In the genomic region with DNA sequence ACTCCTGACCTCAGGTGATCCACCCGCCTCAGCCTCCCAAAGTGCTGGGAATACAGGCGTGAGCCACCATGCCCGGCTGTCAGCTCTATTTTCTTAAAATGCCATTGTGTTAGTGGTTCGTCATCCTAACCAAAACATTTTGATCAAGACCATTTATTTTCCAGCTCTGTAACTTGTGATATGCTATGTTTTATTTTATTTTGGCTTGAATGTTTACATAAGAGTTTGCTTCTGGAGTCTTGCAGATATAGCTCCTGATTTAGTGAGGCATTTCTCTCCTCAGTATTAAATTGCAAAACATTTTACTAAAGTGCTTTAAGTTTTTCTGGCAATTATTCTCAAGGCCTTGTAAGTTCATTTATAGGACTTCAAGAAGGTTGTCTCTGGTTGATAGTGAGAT, we compare ENCODE assay signal across 2 cellular contexts.
TF ChIP-seq lines count a peak whose summit lies in the region.

No MANE protein-coding gene starts in this region.

TF ChIP-seq in HEK293, 187 proteins besides CTCF, POLR2A, EP300 and RAD21:
- TF ChIP-seq ZNF549 (tag by site-specific recombination; IDR thresholded peaks at IDR 0.05), result no peak
- TF ChIP-seq SALL2 (tag by site-specific recombination; IDR thresholded peaks at IDR 0.05; ENCODE audit: borderline replicate concordance), result no peak
- no peak for TF ChIP-seq ZNF146 (tag by site-specific recombination; IDR thresholded peaks at IDR 0.05)
- 0 out of 2 replicates have a peak, but pooled peaks have one; percentile 16 for TF ChIP-seq ZFP3 (tag by site-specific recombination; IDR thresholded peaks at IDR 0.05; ENCODE audit: low read depth)
- TF ChIP-seq, protein P1, sequence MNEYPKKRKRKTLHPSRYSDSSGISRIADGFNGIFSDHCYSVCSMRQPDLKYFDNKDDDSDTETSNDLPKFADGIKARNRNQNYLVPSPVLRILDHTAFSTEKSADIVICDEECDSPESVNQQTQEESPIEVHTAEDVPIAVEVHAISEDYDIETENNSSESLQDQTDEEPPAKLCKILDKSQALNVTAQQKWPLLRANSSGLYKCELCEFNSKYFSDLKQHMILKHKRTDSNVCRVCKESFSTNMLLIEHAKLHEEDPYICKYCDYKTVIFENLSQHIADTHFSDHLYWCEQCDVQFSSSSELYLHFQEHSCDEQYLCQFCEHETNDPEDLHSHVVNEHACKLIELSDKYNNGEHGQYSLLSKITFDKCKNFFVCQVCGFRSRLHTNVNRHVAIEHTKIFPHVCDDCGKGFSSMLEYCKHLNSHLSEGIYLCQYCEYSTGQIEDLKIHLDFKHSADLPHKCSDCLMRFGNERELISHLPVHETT (tag by site-specific recombination; IDR thresholded peaks at IDR 0.05), result no peak
- TF ChIP-seq PRDM6 (tag by site-specific recombination; IDR thresholded peaks at IDR 0.05), result peak; percentile 77
- no peak for TF ChIP-seq ZNF16 (tag by site-specific recombination; IDR thresholded peaks at IDR 0.05; ENCODE audit: low read depth)
- no peak for TF ChIP-seq TCF7L2 (IDR thresholded peaks at IDR 0.05; ENCODE audit: borderline replicate concordance, low read depth, low read length)

TF ChIP-seq in GM12878, 131 proteins besides CTCF, POLR2A, EP300 and RAD21:
- TF ChIP-seq MYB (IDR thresholded peaks at IDR 0.05; ENCODE audit: borderline replicate concordance, low read depth, low read length) (no peak), POLR2AphosphoS5 (IDR thresholded peaks at IDR 0.05; ENCODE audit: low read length) (no peak)
